ENCODE assay signal across 2 cellular contexts in genomic region chr2:24048662-24049484, GRCh38.
TF ChIP-seq lines count a peak whose summit lies in the region.

No MANE protein-coding gene starts in this region.

TF ChIP-seq in K562, 482 proteins besides CTCF, POLR2A, EP300 and RAD21:
- TF ChIP-seq HDAC2 (IDR thresholded peaks at IDR 0.05) (0 out of 2 replicates have a peak, but pooled peaks have one; percentile 22), ZNF121 (CRISPR knock-in tag; conservative IDR thresholded peaks at IDR 0.05) (peak; percentile 59), NFIC (IDR thresholded peaks at IDR 0.05) (peak; percentile 80), DPF2 (IDR thresholded peaks at IDR 0.05) (no peak), ZNF24 (IDR thresholded peaks at IDR 0.05) (peak; percentile 61), CREM (IDR thresholded peaks at IDR 0.05; ENCODE audit: low read depth) (0 out of 2 replicates have a peak, but pooled peaks have one; percentile 4), ZBTB33 (CRISPR knock-in tag; IDR thresholded peaks at IDR 0.05) (peak; percentile 90), MEF2A (IDR thresholded peaks at IDR 0.05; ENCODE audit: control insufficient read depth, low read depth, low read length) (no peak)

TF ChIP-seq in neural cell, 6 proteins besides CTCF, POLR2A, EP300 and RAD21:
- TF ChIP-seq MXI1 (conservative IDR thresholded peaks at IDR 0.05; ENCODE audit: poor library complexity, severe bottlenecking) (no peak), TAF1 (IDR thresholded peaks at IDR 0.05; ENCODE audit: low read depth) (no peak), POLR2AphosphoS5 (IDR thresholded peaks at IDR 0.05) (no peak), EZH2 (IDR thresholded peaks at IDR 0.05; ENCODE audit: borderline replicate concordance, insufficient read depth, low read length, poor library complexity, severe bottlenecking) (no peak), REST (IDR thresholded peaks at IDR 0.05; ENCODE audit: borderline replicate concordance) (no peak), SMC3 (conservative IDR thresholded peaks at IDR 0.05; ENCODE audit: poor library complexity) (no peak)
TF ChIP-seq in neural cell: peak in this region for 0.
